Comparison of ENCODE assay signal across 12 cellular contexts in genomic region chr9:95124582-95125359, GRCh38.
DNase-seq lines count a peak whose midpoint lies in the region; ATAC-seq and TF ChIP-seq lines count a peak whose summit lies in the region.
"Had no signal": no experiment of that assay in that cellular context is flagged by ENCODE, and none has a peak within 500 bp of the region (broad histone marks: within the 10 kb centered on the region; RNA-seq: fewer than 3 reads in every experiment).

No MANE protein-coding gene starts in this region.

- intact Hi-C loops in HCT116 (cut with micrococcal nuclease) = no loop called here

- H3K4me3 Mint-ChIP-seq in WTC11 = no peak overlapping the region
- H3K4me3 Mint-ChIP-seq in CD8-positive, alpha-beta memory T cell = no peak overlapping the region
- H3K4me3 Mint-ChIP-seq: activated CD4-positive, alpha-beta memory T cell treated with anti-CD3 and anti-CD28 coated beads, Interleukin-2, amount 10 ng/mL, durations not matched to agents 7 days and 5 days; activated naive CD8-positive, alpha-beta T cell treated with anti-CD3 and anti-CD28 coated beads, Interleukin-2, amount 50 U/mL, for 24 hours; CD4-positive, CD25-positive, alpha-beta regulatory T cell had no signal

- no peaks in the 10 kb centered on the region for H3K27me3 Mint-ChIP-seq in WTC11 (ENCODE audit: low read depth)
- no peaks in the 10 kb centered on the region for H3K27me3 Mint-ChIP-seq in CD8-positive, alpha-beta memory T cell
- H3K27me3 Mint-ChIP-seq: activated CD4-positive, alpha-beta memory T cell treated with anti-CD3 and anti-CD28 coated beads, Interleukin-2, amount 10 ng/mL, durations not matched to agents 7 days and 5 days; activated naive CD8-positive, alpha-beta T cell treated with anti-CD3 and anti-CD28 coated beads, Interleukin-2, amount 50 U/mL, for 24 hours; CD4-positive, CD25-positive, alpha-beta regulatory T cell had no signal

- no peak overlapping the region for H3K4me2 ChIP-seq in HCT116 (ENCODE audit: low read length)

- no peak overlapping the region for H3K4me3 ChIP-seq in HCT116 (replicated peaks in 1 of 2; ENCODE audit: low read depth in 1 of 2, low read length in 2 of 2)
- no peak overlapping the region for H3K4me3 ChIP-seq in CD8-positive, alpha-beta memory T cell (ENCODE audit: low read length)

- H3K9me2 ChIP-seq in HCT116 (ENCODE audit: insufficient read depth) = no peaks in the 10 kb centered on the region

- H3K4me1 ChIP-seq in HCT116 (ENCODE audit: control insufficient read depth in 1 of 2, insufficient read depth in 2 of 2, low read length in 2 of 2) = no peaks in the 10 kb centered on the region
- no peaks in the 10 kb centered on the region for H3K4me1 ChIP-seq in CD8-positive, alpha-beta memory T cell (ENCODE audit: insufficient read depth, low read length)

- H3K79me2 ChIP-seq in HCT116 (ENCODE audit: insufficient read depth, low read length) = no peaks in the 10 kb centered on the region

- peaks cover 55% of the 10 kb centered on the region for H3K4me1 Mint-ChIP-seq in WTC11
- peaks cover 0 to 4% (median 3%) of the 10 kb centered on the region in 3 donors for H3K4me1 Mint-ChIP-seq in CD8-positive, alpha-beta memory T cell

- ATAC-seq in HCT116 = no peak; the same call in 1 of the 2 replicates
- ATAC-seq in WTC11 = peak; percentile 46
- ATAC-seq in HG03025 (IDR thresholded peaks at IDR 0.05; ENCODE audit: low FRiP score, unreplicated experiment) = no peak
- ATAC-seq in GM21528 (IDR thresholded peaks at IDR 0.05; ENCODE audit: low FRiP score, unreplicated experiment) = no peak
- ATAC-seq: activated naive CD8-positive, alpha-beta T cell treated with anti-CD3 and anti-CD28 coated beads, Interleukin-2, amount 50 U/mL, for 24 hours had no signal

- RAD21 ChIA-PET in HCT116 (lab: Charles Lee; ENCODE audit: low non-redundant PET in 1 of 2, low total read pairs in 2 of 2, uncharacterized antibody in 2 of 2, unreplicated experiment in 2 of 2) = no interaction called here

- no peaks in the 10 kb centered on the region for H3K36me3 Mint-ChIP-seq in WTC11
- peaks cover 0 to 2% (median 0%) of the 10 kb centered on the region in 3 donors for H3K36me3 Mint-ChIP-seq in CD8-positive, alpha-beta memory T cell
- H3K36me3 Mint-ChIP-seq: CD4-positive, CD25-positive, alpha-beta regulatory T cell had no signal

- no peaks in the 10 kb centered on the region for H4K20me1 ChIP-seq in HCT116 (ENCODE audit: insufficient read depth)

- DNase-seq in HCT116 (ENCODE audit: low read depth, low spot score) (no peak), WTC11 (ENCODE audit: low spot score) (peak; percentile 35), iPS-NIHi11 (ENCODE audit: low spot score) (peak; percentile 39), NCI-H748 (lab: John Stamatoyannopoulos, UW; ENCODE audit: unreplicated experiment) (no peak)
- no peak for DNase-seq in CD8-positive, alpha-beta memory T cell
- DNase-seq: activated naive CD8-positive, alpha-beta T cell treated with anti-CD3 and anti-CD28 coated beads, Interleukin-2, amount 50 U/mL, for 24 hours; CD4-positive, CD25-positive, alpha-beta regulatory T cell; MV-4-11 had no signal

- CTCF ChIA-PET in HCT116 (lab: Charles Lee) (interaction anchor here (0.7 to 8.1 kb wide), 3 partner anchors 443 to 984 kb away, joined by 5 to 158 read pairs (median 8); no protein-coding TSS in a partner anchor), WTC11 (lab: Charles Lee) (interaction anchor here (1.0 to 8.7 kb wide), 11 partner anchors 7 to 444 kb away, joined by 3 to 128 read pairs (median 4); no protein-coding TSS in a partner anchor)
- CTCF ChIA-PET in CD8-positive, alpha-beta memory T cell (lab: Charles Lee) = interaction anchor here (0.8 to 8.9 kb wide), 3 partner anchors 9 to 456 kb away, joined by 3 to 102 read pairs (median 4); no protein-coding TSS in a partner anchor

- no peak for TF ChIP-seq POLR2A in HCT116 (IDR thresholded peaks at IDR 0.05; ENCODE audit: borderline replicate concordance, extremely low read depth, insufficient read depth, insufficient read length)

- no peaks in the 10 kb centered on the region for H3K27me3 ChIP-seq in HCT116 (ENCODE audit: insufficient read depth, low read length)
- no peaks in the 10 kb centered on the region for H3K27me3 ChIP-seq in CD8-positive, alpha-beta memory T cell (ENCODE audit: insufficient read depth, low read length, poor library complexity, severe bottlenecking)

- TF ChIP-seq CTCF in 22Rv1 (IDR thresholded peaks at IDR 0.05) (peak; percentile 31), HCT116 (IDR thresholded peaks at IDR 0.05 in 2 of 3, conservative IDR thresholded peaks at IDR 0.05 in 1 of 3; ENCODE audit: borderline replicate concordance in 1 of 3, insufficient read depth in 1 of 3, low read depth in 2 of 3, low read length in 2 of 3) (peak; percentile 27 to 54 (median 40); a peak in 5 of 6 replicates), WTC11 (IDR thresholded peaks at IDR 0.05) (no peak)

- TF ChIP-seq RAD21 in HCT116 (IDR thresholded peaks at IDR 0.05; ENCODE audit: low read depth) = no peak

- H3K36me3 ChIP-seq in HCT116 (ENCODE audit: control insufficient read depth in 1 of 2, insufficient read depth in 2 of 2, low read length in 2 of 2) = no peaks in the 10 kb centered on the region
- H3K36me3 ChIP-seq in CD8-positive, alpha-beta memory T cell (ENCODE audit: insufficient read depth, low read length) = no peaks in the 10 kb centered on the region

- H3K27ac Mint-ChIP-seq in WTC11 = no peak overlapping the region; the same call in 1 of the 2 replicates
- H3K27ac Mint-ChIP-seq in CD8-positive, alpha-beta memory T cell = peak overlapping the region in 1 of 8 donors; percentile 30
- H3K27ac Mint-ChIP-seq: activated CD4-positive, alpha-beta memory T cell treated with anti-CD3 and anti-CD28 coated beads, Interleukin-2, amount 10 ng/mL, durations not matched to agents 7 days and 5 days; activated naive CD8-positive, alpha-beta T cell treated with anti-CD3 and anti-CD28 coated beads, Interleukin-2, amount 50 U/mL, for 24 hours; CD4-positive, CD25-positive, alpha-beta regulatory T cell had no signal

- POLR2A ChIA-PET in HCT116 (lab: Charles Lee) = no interaction called here
- POLR2A ChIA-PET in WTC11 (lab: Charles Lee) = no interaction called here
- POLR2A ChIA-PET in CD8-positive, alpha-beta memory T cell (lab: Charles Lee) = no interaction called here

- no peaks in the 10 kb centered on the region for H3K9me3 Mint-ChIP-seq in WTC11
- H3K9me3 Mint-ChIP-seq in CD8-positive, alpha-beta memory T cell = no peaks in the 10 kb centered on the region
- H3K9me3 Mint-ChIP-seq: activated CD4-positive, alpha-beta memory T cell treated with anti-CD3 and anti-CD28 coated beads, Interleukin-2, amount 10 ng/mL, durations not matched to agents 7 days and 5 days; activated naive CD8-positive, alpha-beta T cell treated with anti-CD3 and anti-CD28 coated beads, Interleukin-2, amount 50 U/mL, for 24 hours; CD4-positive, CD25-positive, alpha-beta regulatory T cell had no signal

- no peak overlapping the region for H3K9ac ChIP-seq in HCT116 (ENCODE audit: low read length)

- no peaks in the 10 kb centered on the region for H3K9me3 ChIP-seq in HCT116 (ENCODE audit: control insufficient read depth in 1 of 2, insufficient read depth in 1 of 2, low read depth in 1 of 2, low read length in 2 of 2)
- no peaks in the 10 kb centered on the region for H3K9me3 ChIP-seq in CD8-positive, alpha-beta memory T cell (ENCODE audit: low read length)

- no peak overlapping the region for H3K27ac ChIP-seq in 22Rv1
- H3K27ac ChIP-seq in HCT116 (ENCODE audit: low read depth, low read length) = no peak overlapping the region
- no peak overlapping the region for H3K27ac ChIP-seq in CD8-positive, alpha-beta memory T cell (ENCODE audit: low read depth, low read length)

- BruUV-seq in HCT116 (replicated peaks; lab: Mats Ljungman, UMichigan) = no TSS peak

- H2AFZ ChIP-seq in HCT116 (ENCODE audit: low read depth, low read length, poor library complexity, severe bottlenecking) = no peak overlapping the region

TF ChIP-seq in HCT116, 20 proteins besides CTCF, POLR2A, EP300 and RAD21 (continues in another document):
- TF ChIP-seq TCF7L2 (IDR thresholded peaks at IDR 0.05; ENCODE audit: borderline replicate concordance, extremely low read depth, insufficient read depth, insufficient read length) (no peak), EGR1 (IDR thresholded peaks at IDR 0.05; ENCODE audit: low read depth) (no peak), SP1 (IDR thresholded peaks at IDR 0.05; ENCODE audit: low read depth) (no peak), YY1 (IDR thresholded peaks at IDR 0.05; ENCODE audit: extremely low read depth, insufficient replicate concordance, low read depth, low read length) (no peak), CBX3 (IDR thresholded peaks at IDR 0.05; ENCODE audit: low read depth) (no peak), ZNF274 (IDR thresholded peaks at IDR 0.05; ENCODE audit: low read depth, low read length) (no peak), EZH2 (IDR thresholded peaks at IDR 0.05) (no peak)
- TF ChIP-seq, protein P1, sequence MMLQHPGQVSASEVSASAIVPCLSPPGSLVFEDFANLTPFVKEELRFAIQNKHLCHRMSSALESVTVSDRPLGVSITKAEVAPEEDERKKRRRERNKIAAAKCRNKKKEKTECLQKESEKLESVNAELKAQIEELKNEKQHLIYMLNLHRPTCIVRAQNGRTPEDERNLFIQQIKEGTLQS (IDR thresholded peaks at IDR 0.05) = no peak
- TF ChIP-seq, protein P2, sequence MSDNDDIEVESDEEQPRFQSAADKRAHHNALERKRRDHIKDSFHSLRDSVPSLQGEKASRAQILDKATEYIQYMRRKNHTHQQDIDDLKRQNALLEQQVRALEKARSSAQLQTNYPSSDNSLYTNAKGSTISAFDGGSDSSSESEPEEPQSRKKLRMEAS (IDR thresholded peaks at IDR 0.05) = no peak

TF ChIP-seq in WTC11, 78 proteins besides CTCF, POLR2A, EP300 and RAD21 (continues in another document):
- TF ChIP-seq JUN (CRISPR knock-in tag; IDR thresholded peaks at IDR 0.05) = no peak
- TF ChIP-seq PREB (CRISPR knock-in tag; IDR thresholded peaks at IDR 0.05; ENCODE audit: borderline replicate concordance) = no peak

Comparison
In these comparisons a context has a peak if more than half of its experiments do, and no peak if none do; other contexts are left out.
1. DNase-seq: peak in WTC11 (single experiment) and iPS-NIHi11 (single experiment); none in HCT116 (single experiment), NCI-H748 (single experiment) and CD8-positive, alpha-beta memory T cell (0 of 5).